ENCODE assay signal across 9 cellular contexts in genomic region chr4:10173039-10173753, GRCh38. TPM values are rescaled to one million over a fixed set of nuclear protein-coding genes. Genes with fewer than 3 reads are reported as not detected.
DNase-seq lines count a peak whose midpoint lies in the region; ATAC-seq and TF ChIP-seq lines count a peak whose summit lies in the region.
"Had no signal": no experiment of that assay in that cellular context is flagged by ENCODE, and none has a peak within 500 bp of the region (broad histone marks: within the 10 kb centered on the region; RNA-seq: fewer than 3 reads in every experiment).

No MANE protein-coding gene starts in this region.

- peaks cover 5% of the 10 kb centered on the region; the same call in 1 of the 2 replicates for H3K9me3 ChIP-seq in Caco-2

- peak overlapping the region; percentile 87 for H3K27ac Mint-ChIP-seq in Caco-2 (ENCODE audit: unreplicated experiment)
- H3K27ac Mint-ChIP-seq: naive B cell had no signal

- peaks cover 52% of the 10 kb centered on the region for H3K4me1 ChIP-seq in Caco-2

- peak; percentile 90 for ATAC-seq in omental fat pad (ENCODE audit: low FRiP score)
- ATAC-seq in HG03439 (IDR thresholded peaks at IDR 0.05; ENCODE audit: unreplicated experiment) = no peak
- no peak for ATAC-seq in GM19455 (IDR thresholded peaks at IDR 0.05; ENCODE audit: unreplicated experiment)

- intact Hi-C loops in Caco-2 (cut with micrococcal nuclease; ENCODE audit: unreplicated experiment) = no loop called here

- CTCF ChIA-PET in Caco-2 (lab: Charles Lee) (interaction anchor here (1.5 kb wide), 1 partner anchor 9 kb away, joined by 3 read pairs; no protein-coding TSS in a partner anchor), GM10248 (lab: Yijun Ruan, JAX) (interaction anchor here (0.7 to 4.1 kb wide), 5 partner anchors 8 to 17 kb away, joined by 4 to 17 read pairs (median 4); no protein-coding TSS in a partner anchor)

- H3K27me3 ChIP-seq in Caco-2 (replicated peaks; ENCODE audit: control insufficient read depth, insufficient read depth, low read length) = no peaks in the 10 kb centered on the region

- no peaks in the 10 kb centered on the region for H3K36me3 Mint-ChIP-seq in Caco-2 (ENCODE audit: insufficient read depth, unreplicated experiment)
- H3K36me3 Mint-ChIP-seq: naive B cell had no signal

- no peaks in the 10 kb centered on the region for H3K36me3 ChIP-seq in Caco-2 (ENCODE audit: control insufficient read depth, insufficient read depth, low read length)

- H3K4me3 ChIP-seq in Caco-2 (ENCODE audit: low read depth, low read length) = no peak overlapping the region
- H3K4me3 ChIP-seq in fibroblast of pulmonary artery (replicated peaks; ENCODE audit: low read depth, low read length) = no peak overlapping the region

- DNase-seq in Caco-2 (no peak), NCI-H2196 treated with DMSO at 0.1 percent for 48 hours (lab: John Stamatoyannopoulos, UW; ENCODE audit: unreplicated experiment) (peak; percentile 59), fibroblast of pulmonary artery (ENCODE audit: low read depth) (peak; percentile 92), omental fat pad (ENCODE audit: low spot score) (no peak), GM10248 (ENCODE audit: extremely low spot score) (no peak)
- DNase-seq in effector CD8-positive, alpha-beta T cell (lab: John Stamatoyannopoulos, UW) = no peak
- DNase-seq: naive B cell had no signal

- no TSS peak for BruUV-seq in Caco-2 (replicated peaks; lab: Mats Ljungman, UMichigan)

- POLR2A ChIA-PET in Caco-2 (lab: Charles Lee) = no interaction called here
- POLR2A ChIA-PET in GM10248 (lab: Yijun Ruan, JAX) = no interaction called here

- no peak for TF ChIP-seq CTCF in Caco-2 (IDR thresholded peaks at IDR 0.05; ENCODE audit: insufficient read depth in 1 of 2, low read depth in 1 of 2, low read length in 1 of 2, severe bottlenecking in 1 of 2, unreplicated experiment in 1 of 2)
- TF ChIP-seq CTCF in fibroblast of pulmonary artery (IDR thresholded peaks at IDR 0.05; ENCODE audit: low read length, missing control alignments) = peak; percentile 45
- no peak for TF ChIP-seq CTCF in omental fat pad (IDR thresholded peaks at IDR 0.05)
- TF ChIP-seq CTCF in GM10248 (IDR thresholded peaks at IDR 0.05; ENCODE audit: control extremely low read depth, extremely low read depth, low read depth, missing control alignments) = no peak

- peaks cover 16% of the 10 kb centered on the region for H3K4me1 Mint-ChIP-seq in Caco-2 (ENCODE audit: low read depth, unreplicated experiment)
- H3K4me1 Mint-ChIP-seq: naive B cell had no signal

- H3K4me3 Mint-ChIP-seq in Caco-2 (ENCODE audit: unreplicated experiment) = no peak overlapping the region
- H3K4me3 Mint-ChIP-seq: naive B cell had no signal

- no peaks in the 10 kb centered on the region for H3K9me3 Mint-ChIP-seq in Caco-2 (ENCODE audit: unreplicated experiment)
- H3K9me3 Mint-ChIP-seq: naive B cell had no signal

- H3K27me3 Mint-ChIP-seq in Caco-2 (ENCODE audit: insufficient read depth, unreplicated experiment) = no peaks in the 10 kb centered on the region

RNA-seq across cellular contexts. Expression of gene WDR1, which starts 56.6 kb away (rescaled TPM):
- 250 and 270 TPM in 2 replicates for total RNA-seq in Caco-2 (2022)
- total RNA-seq in omental fat pad = 100 to 1,000 TPM; 114 to 219 (median 135) TPM

Comparison
In these comparisons a context has a peak if more than half of its experiments do, and no peak if none do; other contexts are left out.
1. DNase-seq: peak in NCI-H2196 treated with DMSO at 0.1 percent for 48 hours (single experiment) and fibroblast of pulmonary artery (single experiment); none in Caco-2 (0 of 2), omental fat pad (single experiment), GM10248 (single experiment) and effector CD8-positive, alpha-beta T cell (single experiment).